ENCODE assay signal across 8 cellular contexts in genomic region chr22:42857845-42858481, GRCh38. TPM values are rescaled to one million over a fixed set of nuclear protein-coding genes. Genes with fewer than 3 reads are reported as not detected.
DNase-seq lines count a peak whose midpoint lies in the region; ATAC-seq, FAIRE-seq and TF ChIP-seq lines count a peak whose summit lies in the region.

No MANE protein-coding gene starts in this region.

- no peak for FAIRE-seq in astrocyte (lab: Jason Lieb, UNC)

- TF ChIP-seq CTCF in astrocyte (IDR thresholded peaks at IDR 0.05; ENCODE audit: insufficient read depth, low read depth, low read length) (no peak), uterus (IDR thresholded peaks at IDR 0.05) (no peak)

- POLR2A ChIA-PET in naive thymus-derived CD4-positive, alpha-beta T cell (lab: Charles Lee), result interaction anchor here (1.6 to 1.9 kb wide), 4 partner anchors 11 to 330 kb away, joined by 4 to 14 read pairs (median 5); partner anchors contain the start of genes PACSIN2 and TTLL12

- peaks cover 5% of the 10 kb centered on the region for H3K36me3 Mint-ChIP-seq in activated naive CD4-positive, alpha-beta T cell treated with anti-CD3 and anti-CD28 coated beads, Interleukin-2, amount 50 U/mL, for 24 hours
- peaks cover 8% of the 10 kb centered on the region for H3K36me3 Mint-ChIP-seq in astrocyte (ENCODE audit: low read depth, unreplicated experiment)
- peaks cover 0 to 6% (median 0%) of the 10 kb centered on the region in 5 donors for H3K36me3 Mint-ChIP-seq in naive thymus-derived CD4-positive, alpha-beta T cell

- intact Hi-C loops in naive thymus-derived CD4-positive, alpha-beta T cell (cut with micrococcal nuclease), result loop anchor here (1.0 to 10.0 kb wide), 8 partner anchors 9 to 773 kb away; partner anchors contain the start of genes PACSIN2 (in 2 of the 2), POLDIP3 (in 2 of the 2), TTLL12 (in 2 of the 2) and TTLL1 (in 1 of the 2)
- intact Hi-C loops in uterus (cut with DNase I; ENCODE audit: low total_unique reads), result no loop called here

- ATAC-seq in naive thymus-derived CD4-positive, alpha-beta T cell, result no peak
- ATAC-seq in GM21576 (IDR thresholded peaks at IDR 0.05; ENCODE audit: unreplicated experiment) (no peak), HG02588 (IDR thresholded peaks at IDR 0.05; ENCODE audit: unreplicated experiment) (no peak)

- H3K27ac ChIP-seq in astrocyte (ENCODE audit: low read depth, low read length) (no peak overlapping the region), uterus (peak overlapping the region; percentile 88 to 96)
- H3K27ac ChIP-seq in naive thymus-derived CD4-positive, alpha-beta T cell (ENCODE audit: low read depth, low read length), result no peak overlapping the region

- H3K4me1 Mint-ChIP-seq in activated naive CD4-positive, alpha-beta T cell treated with anti-CD3 and anti-CD28 coated beads, Interleukin-2, amount 50 U/mL, for 24 hours, result peaks cover 20% of the 10 kb centered on the region
- H3K4me1 Mint-ChIP-seq in astrocyte (ENCODE audit: low read depth, unreplicated experiment), result peaks cover 10% of the 10 kb centered on the region
- peaks cover 0 to 24% (median 10%) of the 10 kb centered on the region in 7 donors for H3K4me1 Mint-ChIP-seq in naive thymus-derived CD4-positive, alpha-beta T cell

- CTCF ChIA-PET in naive thymus-derived CD4-positive, alpha-beta T cell (lab: Charles Lee), result interaction anchor here (1.5 to 2.4 kb wide), 2 partner anchors 10 to 13 kb away, joined by 3 to 12 read pairs; no protein-coding TSS in a partner anchor

- H3K9ac ChIP-seq in astrocyte (ENCODE audit: low read length), result no peak overlapping the region

- no peak overlapping the region for H3K4me3 ChIP-seq in astrocyte (ENCODE audit: insufficient read depth, low read depth, low read length)
- H3K4me3 ChIP-seq in naive thymus-derived CD4-positive, alpha-beta T cell (ENCODE audit: low read length), result no peak overlapping the region
- H3K4me3 ChIP-seq in uterus, result no peak overlapping the region

- no peak for DNase-seq in activated naive CD4-positive, alpha-beta T cell treated with anti-CD3 and anti-CD28 coated beads, Interleukin-2, amount 50 U/mL, for 16 hours
- DNase-seq in astrocyte (ENCODE audit: low read depth) (no peak), uterus (peak in 1 of 2 donors; percentile 42), putamen (ENCODE audit: low spot score) (no peak)
- no peak for DNase-seq in naive thymus-derived CD4-positive, alpha-beta T cell

- H3K4me2 ChIP-seq in astrocyte (ENCODE audit: low read length), result no peak overlapping the region

- H3K4me1 ChIP-seq in astrocyte (ENCODE audit: insufficient read depth, low read length) (peaks cover 22% of the 10 kb centered on the region), uterus (peaks cover 0 to 5% of the 10 kb centered on the region in 2 donors)
- peaks cover 4 to 6% of the 10 kb centered on the region in 2 donors for H3K4me1 ChIP-seq in naive thymus-derived CD4-positive, alpha-beta T cell (ENCODE audit: control insufficient read depth in 2 of 2, insufficient read depth in 2 of 2, low read length in 2 of 2)

- H3K36me3 ChIP-seq in astrocyte (ENCODE audit: insufficient read depth, low read length) (no peaks in the 10 kb centered on the region), uterus (no peaks in the 10 kb centered on the region)
- no peaks in the 10 kb centered on the region for H3K36me3 ChIP-seq in naive thymus-derived CD4-positive, alpha-beta T cell (ENCODE audit: control insufficient read depth in 2 of 3, insufficient read depth in 3 of 3, low read length in 3 of 3)

- H3K9me3 Mint-ChIP-seq in activated naive CD4-positive, alpha-beta T cell treated with anti-CD3 and anti-CD28 coated beads, Interleukin-2, amount 50 U/mL, for 24 hours, result no peaks in the 10 kb centered on the region
- H3K9me3 Mint-ChIP-seq in astrocyte (ENCODE audit: unreplicated experiment), result peaks cover 6% of the 10 kb centered on the region
- H3K9me3 Mint-ChIP-seq in naive thymus-derived CD4-positive, alpha-beta T cell, result peaks cover 0 to 4% (median 0%) of the 10 kb centered on the region in 11 donors

- peak overlapping the region; percentile 47 for H3K4me3 Mint-ChIP-seq in activated naive CD4-positive, alpha-beta T cell treated with anti-CD3 and anti-CD28 coated beads, Interleukin-2, amount 50 U/mL, for 24 hours
- H3K4me3 Mint-ChIP-seq in astrocyte (ENCODE audit: unreplicated experiment), result peak overlapping the region; percentile 66
- H3K4me3 Mint-ChIP-seq in naive thymus-derived CD4-positive, alpha-beta T cell, result peak overlapping the region in 9 of 10 donors; percentile 45 to 92 (median 70)

- peaks cover 36% of the 10 kb centered on the region for H3K79me2 ChIP-seq in astrocyte (ENCODE audit: insufficient read depth, low read length)

- TF ChIP-seq POLR2A in uterus (IDR thresholded peaks at IDR 0.05), result no peak

- no peak overlapping the region for H2AFZ ChIP-seq in astrocyte (ENCODE audit: low read depth, low read length)

- H3K9me3 ChIP-seq in astrocyte (ENCODE audit: insufficient read depth, low read depth, low read length) (peaks cover 4% of the 10 kb centered on the region), uterus (no peaks in the 10 kb centered on the region)
- no peaks in the 10 kb centered on the region for H3K9me3 ChIP-seq in naive thymus-derived CD4-positive, alpha-beta T cell (ENCODE audit: control insufficient read depth in 2 of 3, low read length in 3 of 3)

- H3K27me3 Mint-ChIP-seq in activated naive CD4-positive, alpha-beta T cell treated with anti-CD3 and anti-CD28 coated beads, Interleukin-2, amount 50 U/mL, for 24 hours, result no peaks in the 10 kb centered on the region
- H3K27me3 Mint-ChIP-seq in astrocyte (ENCODE audit: low read depth, unreplicated experiment), result no peaks in the 10 kb centered on the region
- no peaks in the 10 kb centered on the region for H3K27me3 Mint-ChIP-seq in naive thymus-derived CD4-positive, alpha-beta T cell

- peak overlapping the region; percentile 35 for H3K27ac Mint-ChIP-seq in activated naive CD4-positive, alpha-beta T cell treated with anti-CD3 and anti-CD28 coated beads, Interleukin-2, amount 50 U/mL, for 24 hours
- H3K27ac Mint-ChIP-seq in astrocyte (ENCODE audit: unreplicated experiment), result no peak overlapping the region
- peak overlapping the region in 8 of 9 donors; percentile 32 to 80 (median 50) for H3K27ac Mint-ChIP-seq in naive thymus-derived CD4-positive, alpha-beta T cell

- peaks cover 33% of the 10 kb centered on the region for H4K20me1 ChIP-seq in astrocyte (ENCODE audit: insufficient read depth, low read length)

- H3K27me3 ChIP-seq in astrocyte (ENCODE audit: insufficient read depth, low read length) (no peaks in the 10 kb centered on the region), uterus (no peaks in the 10 kb centered on the region)
- no peaks in the 10 kb centered on the region for H3K27me3 ChIP-seq in naive thymus-derived CD4-positive, alpha-beta T cell (ENCODE audit: control insufficient read depth in 2 of 2, insufficient read depth in 2 of 2, low read length in 2 of 2)

RNA-seq across cellular contexts. Expression of gene ARFGAP3, which starts 0.9 kb away (rescaled TPM):
- total RNA-seq in astrocyte, result 59.5 and 64.1 TPM in 2 replicates
- total RNA-seq in naive thymus-derived CD4-positive, alpha-beta T cell, result 10 to 100 TPM; 22.9 to 38.4 (median 31.0) TPM
- 10 to 100 TPM; 26.1 to 28.5 TPM for polyA plus RNA-seq in naive thymus-derived CD4-positive, alpha-beta T cell
- total RNA-seq in uterus, result 10 to 100 TPM; 38.4 to 86.9 (median 47.5) TPM

Comparison
In these comparisons a context has a peak if more than half of its experiments do, and no peak if none do; other contexts are left out.
1. H3K27ac ChIP-seq: peak in uterus (2 of 2); none in astrocyte (single experiment) and naive thymus-derived CD4-positive, alpha-beta T cell (single experiment).
2. Peak in every context shown above with its lines, with median percentiles within 50 percentile points of each other: H3K4me3 Mint-ChIP-seq.